Comparison of ENCODE assay signal across 1 cellular context in genomic region chr12:99984271-99985128, GRCh38.
TF ChIP-seq lines count a peak whose summit lies in the region.

TSS of gene ANKS1B (minus strand) at chr12:99984936. CDS start at chr12:99984237, 699 bp downstream.

TF ChIP-seq in K562, 482 proteins besides CTCF, POLR2A, EP300 and RAD21 (continued from another document and continues in another):
- TF ChIP-seq, protein P1, sequence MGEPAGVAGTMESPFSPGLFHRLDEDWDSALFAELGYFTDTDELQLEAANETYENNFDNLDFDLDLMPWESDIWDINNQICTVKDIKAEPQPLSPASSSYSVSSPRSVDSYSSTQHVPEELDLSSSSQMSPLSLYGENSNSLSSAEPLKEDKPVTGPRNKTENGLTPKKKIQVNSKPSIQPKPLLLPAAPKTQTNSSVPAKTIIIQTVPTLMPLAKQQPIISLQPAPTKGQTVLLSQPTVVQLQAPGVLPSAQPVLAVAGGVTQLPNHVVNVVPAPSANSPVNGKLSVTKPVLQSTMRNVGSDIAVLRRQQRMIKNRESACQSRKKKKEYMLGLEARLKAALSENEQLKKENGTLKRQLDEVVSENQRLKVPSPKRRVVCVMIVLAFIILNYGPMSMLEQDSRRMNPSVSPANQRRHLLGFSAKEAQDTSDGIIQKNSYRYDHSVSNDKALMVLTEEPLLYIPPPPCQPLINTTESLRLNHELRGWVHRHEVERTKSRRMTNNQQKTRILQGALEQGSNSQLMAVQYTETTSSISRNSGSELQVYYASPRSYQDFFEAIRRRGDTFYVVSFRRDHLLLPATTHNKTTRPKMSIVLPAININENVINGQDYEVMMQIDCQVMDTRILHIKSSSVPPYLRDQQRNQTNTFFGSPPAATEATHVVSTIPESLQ (CRISPR knock-in tag; IDR thresholded peaks at IDR 0.05) = no peak
- TF ChIP-seq CCNT2 (IDR thresholded peaks at IDR 0.05; ENCODE audit: borderline replicate concordance, extremely low read depth, insufficient read length, low read depth, low read length) = peak; percentile 58
- no peak for TF ChIP-seq CEBPZ (IDR thresholded peaks at IDR 0.05; ENCODE audit: borderline replicate concordance, low read depth, low read length)
- TF ChIP-seq EGR1 (conservative IDR thresholded peaks at IDR 0.05) = peak; percentile 46
- no peak for TF ChIP-seq SMAD3 (CRISPR knock-in tag; conservative IDR thresholded peaks at IDR 0.05)
- TF ChIP-seq, protein P2, sequence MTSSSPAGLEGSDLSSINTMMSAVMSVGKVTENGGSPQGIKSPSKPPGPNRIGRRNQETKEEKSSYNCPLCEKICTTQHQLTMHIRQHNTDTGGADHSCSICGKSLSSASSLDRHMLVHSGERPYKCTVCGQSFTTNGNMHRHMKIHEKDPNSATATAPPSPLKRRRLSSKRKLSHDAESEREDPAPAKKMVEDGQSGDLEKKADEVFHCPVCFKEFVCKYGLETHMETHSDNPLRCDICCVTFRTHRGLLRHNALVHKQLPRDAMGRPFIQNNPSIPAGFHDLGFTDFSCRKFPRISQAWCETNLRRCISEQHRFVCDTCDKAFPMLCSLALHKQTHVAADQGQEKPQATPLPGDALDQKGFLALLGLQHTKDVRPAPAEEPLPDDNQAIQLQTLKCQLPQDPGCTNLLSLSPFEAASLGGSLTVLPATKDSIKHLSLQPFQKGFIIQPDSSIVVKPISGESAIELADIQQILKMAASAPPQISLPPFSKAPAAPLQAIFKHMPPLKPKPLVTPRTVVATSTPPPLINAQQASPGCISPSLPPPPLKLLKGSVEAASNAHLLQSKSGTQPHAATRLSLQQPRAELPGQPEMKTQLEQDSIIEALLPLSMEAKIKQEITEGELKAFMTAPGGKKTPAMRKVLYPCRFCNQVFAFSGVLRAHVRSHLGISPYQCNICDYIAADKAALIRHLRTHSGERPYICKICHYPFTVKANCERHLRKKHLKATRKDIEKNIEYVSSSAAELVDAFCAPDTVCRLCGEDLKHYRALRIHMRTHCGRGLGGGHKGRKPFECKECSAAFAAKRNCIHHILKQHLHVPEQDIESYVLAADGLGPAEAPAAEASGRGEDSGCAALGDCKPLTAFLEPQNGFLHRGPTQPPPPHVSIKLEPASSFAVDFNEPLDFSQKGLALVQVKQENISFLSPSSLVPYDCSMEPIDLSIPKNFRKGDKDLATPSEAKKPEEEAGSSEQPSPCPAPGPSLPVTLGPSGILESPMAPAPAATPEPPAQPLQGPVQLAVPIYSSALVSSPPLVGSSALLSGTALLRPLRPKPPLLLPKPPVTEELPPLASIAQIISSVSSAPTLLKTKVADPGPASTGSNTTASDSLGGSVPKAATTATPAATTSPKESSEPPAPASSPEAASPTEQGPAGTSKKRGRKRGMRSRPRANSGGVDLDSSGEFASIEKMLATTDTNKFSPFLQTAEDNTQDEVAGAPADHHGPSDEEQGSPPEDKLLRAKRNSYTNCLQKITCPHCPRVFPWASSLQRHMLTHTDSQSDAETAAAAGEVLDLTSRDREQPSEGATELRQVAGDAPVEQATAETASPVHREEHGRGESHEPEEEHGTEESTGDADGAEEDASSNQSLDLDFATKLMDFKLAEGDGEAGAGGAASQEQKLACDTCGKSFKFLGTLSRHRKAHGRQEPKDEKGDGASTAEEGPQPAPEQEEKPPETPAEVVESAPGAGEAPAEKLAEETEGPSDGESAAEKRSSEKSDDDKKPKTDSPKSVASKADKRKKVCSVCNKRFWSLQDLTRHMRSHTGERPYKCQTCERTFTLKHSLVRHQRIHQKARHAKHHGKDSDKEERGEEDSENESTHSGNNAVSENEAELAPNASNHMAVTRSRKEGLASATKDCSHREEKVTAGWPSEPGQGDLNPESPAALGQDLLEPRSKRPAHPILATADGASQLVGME (CRISPR knock-in tag; IDR thresholded peaks at IDR 0.05) = no peak
- no peak for TF ChIP-seq ZEB2 (IDR thresholded peaks at IDR 0.05)
- peak; percentile 81 for TF ChIP-seq ZBTB1 (CRISPR knock-in tag; IDR thresholded peaks at IDR 0.05; ENCODE audit: borderline replicate concordance, low read depth)
- TF ChIP-seq, protein P3, sequence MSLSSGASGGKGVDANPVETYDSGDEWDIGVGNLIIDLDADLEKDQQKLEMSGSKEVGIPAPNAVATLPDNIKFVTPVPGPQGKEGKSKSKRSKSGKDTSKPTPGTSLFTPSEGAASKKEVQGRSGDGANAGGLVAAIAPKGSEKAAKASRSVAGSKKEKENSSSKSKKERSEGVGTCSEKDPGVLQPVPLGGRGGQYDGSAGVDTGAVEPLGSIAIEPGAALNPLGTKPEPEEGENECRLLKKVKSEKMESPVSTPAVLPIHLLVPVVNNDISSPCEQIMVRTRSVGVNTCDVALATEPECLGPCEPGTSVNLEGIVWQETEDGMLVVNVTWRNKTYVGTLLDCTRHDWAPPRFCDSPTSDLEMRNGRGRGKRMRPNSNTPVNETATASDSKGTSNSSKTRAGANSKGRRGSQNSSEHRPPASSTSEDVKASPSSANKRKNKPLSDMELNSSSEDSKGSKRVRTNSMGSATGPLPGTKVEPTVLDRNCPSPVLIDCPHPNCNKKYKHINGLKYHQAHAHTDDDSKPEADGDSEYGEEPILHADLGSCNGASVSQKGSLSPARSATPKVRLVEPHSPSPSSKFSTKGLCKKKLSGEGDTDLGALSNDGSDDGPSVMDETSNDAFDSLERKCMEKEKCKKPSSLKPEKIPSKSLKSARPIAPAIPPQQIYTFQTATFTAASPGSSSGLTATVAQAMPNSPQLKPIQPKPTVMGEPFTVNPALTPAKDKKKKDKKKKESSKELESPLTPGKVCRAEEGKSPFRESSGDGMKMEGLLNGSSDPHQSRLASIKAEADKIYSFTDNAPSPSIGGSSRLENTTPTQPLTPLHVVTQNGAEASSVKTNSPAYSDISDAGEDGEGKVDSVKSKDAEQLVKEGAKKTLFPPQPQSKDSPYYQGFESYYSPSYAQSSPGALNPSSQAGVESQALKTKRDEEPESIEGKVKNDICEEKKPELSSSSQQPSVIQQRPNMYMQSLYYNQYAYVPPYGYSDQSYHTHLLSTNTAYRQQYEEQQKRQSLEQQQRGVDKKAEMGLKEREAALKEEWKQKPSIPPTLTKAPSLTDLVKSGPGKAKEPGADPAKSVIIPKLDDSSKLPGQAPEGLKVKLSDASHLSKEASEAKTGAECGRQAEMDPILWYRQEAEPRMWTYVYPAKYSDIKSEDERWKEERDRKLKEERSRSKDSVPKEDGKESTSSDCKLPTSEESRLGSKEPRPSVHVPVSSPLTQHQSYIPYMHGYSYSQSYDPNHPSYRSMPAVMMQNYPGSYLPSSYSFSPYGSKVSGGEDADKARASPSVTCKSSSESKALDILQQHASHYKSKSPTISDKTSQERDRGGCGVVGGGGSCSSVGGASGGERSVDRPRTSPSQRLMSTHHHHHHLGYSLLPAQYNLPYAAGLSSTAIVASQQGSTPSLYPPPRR (CRISPR knock-in tag; IDR thresholded peaks at IDR 0.05; ENCODE audit: borderline replicate concordance) = no peak
- 0 out of 2 replicates have a peak, but pooled peaks have one; percentile 30 for TF ChIP-seq CXXC5 (CRISPR knock-in tag; IDR thresholded peaks at IDR 0.05)
- no peak for TF ChIP-seq TFE3 (CRISPR knock-in tag; IDR thresholded peaks at IDR 0.05)
- TF ChIP-seq, protein P4, sequence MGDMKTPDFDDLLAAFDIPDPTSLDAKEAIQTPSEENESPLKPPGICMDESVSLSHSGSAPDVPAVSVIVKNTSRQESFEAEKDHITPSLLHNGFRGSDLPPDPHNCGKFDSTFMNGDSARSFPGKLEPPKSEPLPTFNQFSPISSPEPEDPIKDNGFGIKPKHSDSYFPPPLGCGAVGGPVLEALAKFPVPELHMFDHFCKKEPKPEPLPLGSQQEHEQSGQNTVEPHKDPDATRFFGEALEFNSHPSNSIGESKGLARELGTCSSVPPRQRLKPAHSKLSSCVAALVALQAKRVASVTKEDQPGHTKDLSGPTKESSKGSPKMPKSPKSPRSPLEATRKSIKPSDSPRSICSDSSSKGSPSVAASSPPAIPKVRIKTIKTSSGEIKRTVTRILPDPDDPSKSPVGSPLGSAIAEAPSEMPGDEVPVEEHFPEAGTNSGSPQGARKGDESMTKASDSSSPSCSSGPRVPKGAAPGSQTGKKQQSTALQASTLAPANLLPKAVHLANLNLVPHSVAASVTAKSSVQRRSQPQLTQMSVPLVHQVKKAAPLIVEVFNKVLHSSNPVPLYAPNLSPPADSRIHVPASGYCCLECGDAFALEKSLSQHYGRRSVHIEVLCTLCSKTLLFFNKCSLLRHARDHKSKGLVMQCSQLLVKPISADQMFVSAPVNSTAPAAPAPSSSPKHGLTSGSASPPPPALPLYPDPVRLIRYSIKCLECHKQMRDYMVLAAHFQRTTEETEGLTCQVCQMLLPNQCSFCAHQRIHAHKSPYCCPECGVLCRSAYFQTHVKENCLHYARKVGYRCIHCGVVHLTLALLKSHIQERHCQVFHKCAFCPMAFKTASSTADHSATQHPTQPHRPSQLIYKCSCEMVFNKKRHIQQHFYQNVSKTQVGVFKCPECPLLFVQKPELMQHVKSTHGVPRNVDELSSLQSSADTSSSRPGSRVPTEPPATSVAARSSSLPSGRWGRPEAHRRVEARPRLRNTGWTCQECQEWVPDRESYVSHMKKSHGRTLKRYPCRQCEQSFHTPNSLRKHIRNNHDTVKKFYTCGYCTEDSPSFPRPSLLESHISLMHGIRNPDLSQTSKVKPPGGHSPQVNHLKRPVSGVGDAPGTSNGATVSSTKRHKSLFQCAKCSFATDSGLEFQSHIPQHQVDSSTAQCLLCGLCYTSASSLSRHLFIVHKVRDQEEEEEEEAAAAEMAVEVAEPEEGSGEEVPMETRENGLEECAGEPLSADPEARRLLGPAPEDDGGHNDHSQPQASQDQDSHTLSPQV (IDR thresholded peaks at IDR 0.05) = no peak
- no peak for TF ChIP-seq ZBED1 (IDR thresholded peaks at IDR 0.05)
- TF ChIP-seq TAL1 (IDR thresholded peaks at IDR 0.05) = no peak
- no peak for TF ChIP-seq BDP1 (IDR thresholded peaks at IDR 0.05; ENCODE audit: insufficient read depth, insufficient read length)
- TF ChIP-seq UBTF (IDR thresholded peaks at IDR 0.05; ENCODE audit: borderline replicate concordance in 1 of 2, low read depth in 2 of 2, low read length in 2 of 2) = 0 out of 4 replicates have a peak, but pooled peaks of 1 of the 2 experiments have one; percentile 24
- TF ChIP-seq NBN (IDR thresholded peaks at IDR 0.05; ENCODE audit: low read depth) = no peak
- TF ChIP-seq RBBP5 (IDR thresholded peaks at IDR 0.05; ENCODE audit: borderline replicate concordance, insufficient read depth, low read length, poor library complexity, severe bottlenecking) = peak; percentile 20
- TF ChIP-seq, protein P5, sequence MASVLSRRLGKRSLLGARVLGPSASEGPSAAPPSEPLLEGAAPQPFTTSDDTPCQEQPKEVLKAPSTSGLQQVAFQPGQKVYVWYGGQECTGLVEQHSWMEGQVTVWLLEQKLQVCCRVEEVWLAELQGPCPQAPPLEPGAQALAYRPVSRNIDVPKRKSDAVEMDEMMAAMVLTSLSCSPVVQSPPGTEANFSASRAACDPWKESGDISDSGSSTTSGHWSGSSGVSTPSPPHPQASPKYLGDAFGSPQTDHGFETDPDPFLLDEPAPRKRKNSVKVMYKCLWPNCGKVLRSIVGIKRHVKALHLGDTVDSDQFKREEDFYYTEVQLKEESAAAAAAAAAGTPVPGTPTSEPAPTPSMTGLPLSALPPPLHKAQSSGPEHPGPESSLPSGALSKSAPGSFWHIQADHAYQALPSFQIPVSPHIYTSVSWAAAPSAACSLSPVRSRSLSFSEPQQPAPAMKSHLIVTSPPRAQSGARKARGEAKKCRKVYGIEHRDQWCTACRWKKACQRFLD (CRISPR knock-in tag; IDR thresholded peaks at IDR 0.05) = no peak
- no peak for TF ChIP-seq HSF4 (CRISPR knock-in tag; IDR thresholded peaks at IDR 0.05; ENCODE audit: borderline replicate concordance)
- TF ChIP-seq, protein P6, sequence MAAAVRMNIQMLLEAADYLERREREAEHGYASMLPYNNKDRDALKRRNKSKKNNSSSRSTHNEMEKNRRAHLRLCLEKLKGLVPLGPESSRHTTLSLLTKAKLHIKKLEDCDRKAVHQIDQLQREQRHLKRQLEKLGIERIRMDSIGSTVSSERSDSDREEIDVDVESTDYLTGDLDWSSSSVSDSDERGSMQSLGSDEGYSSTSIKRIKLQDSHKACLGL (CRISPR knock-in tag; IDR thresholded peaks at IDR 0.05; ENCODE audit: borderline replicate concordance, poor library complexity, severe bottlenecking) = no peak
- TF ChIP-seq SIRT6 (IDR thresholded peaks at IDR 0.05; ENCODE audit: low read depth, low read length) = no peak
